ENCODE assay signal across 15 cellular contexts in genomic region chr1:184813528-184814089, GRCh38. TPM values are rescaled to one million over a fixed set of nuclear protein-coding genes. Genes with fewer than 3 reads are reported as not detected.
DNase-seq lines count a peak whose midpoint lies in the region; ATAC-seq and TF ChIP-seq lines count a peak whose summit lies in the region.
"Had no signal": no experiment of that assay in that cellular context is flagged by ENCODE, and none has a peak within 500 bp of the region (broad histone marks: within the 10 kb centered on the region; RNA-seq: fewer than 3 reads in every experiment).

No MANE protein-coding gene starts in this region.

- intact Hi-C loops in ascending aorta (cut with DNase I), result no loop called here

- peaks cover 2% of the 10 kb centered on the region for H3K36me3 Mint-ChIP-seq in neural progenitor cell

- DNase-seq in ELR (ENCODE audit: low read depth) (peak; percentile 37), NAMALWA (ENCODE audit: low spot score) (peak; percentile 6), ascending aorta (ENCODE audit: low spot score in 2 of 2) (no peak), neural progenitor cell (ENCODE audit: low spot score) (peak; percentile 26), NCI-H1436 treated with DMSO at 0.1 percent for 48 hours (lab: John Stamatoyannopoulos, UW) (no peak), NCI-H2171 (lab: John Stamatoyannopoulos, UW) (no peak)
- DNase-seq: CD8-positive, alpha-beta memory T cell; IMR-90; NCI-H2171 treated with DMSO at 0.1 percent for 48 hours; NCI-H774; SJCRH30 had no signal

- H3K4me3 Mint-ChIP-seq in neural progenitor cell, result no peak overlapping the region
- H3K4me3 Mint-ChIP-seq: CD8-positive, alpha-beta memory T cell had no signal

- H3K4me2 ChIP-seq in neural progenitor cell, result no peak overlapping the region
- H3K4me2 ChIP-seq: BLaER1 had no signal

- H3K27ac Mint-ChIP-seq in neural progenitor cell, result no peak overlapping the region

- no peak overlapping the region for H3K9ac ChIP-seq in neural progenitor cell
- H3K9ac ChIP-seq: BLaER1 had no signal

- no peaks in the 10 kb centered on the region for H4K20me1 ChIP-seq in neural progenitor cell (ENCODE audit: low read depth)
- H4K20me1 ChIP-seq: BLaER1 had no signal

- H3K4me1 ChIP-seq in ascending aorta (peaks cover 7 to 15% of the 10 kb centered on the region in 2 donors), neural progenitor cell (no peaks in the 10 kb centered on the region)
- H3K4me1 ChIP-seq: BLaER1, HAP-1, SJCRH30 had no signal

- TF ChIP-seq CTCF in ascending aorta (IDR thresholded peaks at IDR 0.05) (no peak), neural progenitor cell (IDR thresholded peaks at IDR 0.05) (no peak)

- H2AFZ ChIP-seq in neural progenitor cell (replicated peaks), result no peak overlapping the region

- peak overlapping the region; percentile 13 to 30 for H3K27ac ChIP-seq in ascending aorta
- H3K27ac ChIP-seq in neural progenitor cell, result no peak overlapping the region
- H3K27ac ChIP-seq: BLaER1, RWPE1, SJCRH30 had no signal

- H3K27me3 ChIP-seq in ascending aorta (no peaks in the 10 kb centered on the region), neural progenitor cell (no peaks in the 10 kb centered on the region)
- H3K27me3 ChIP-seq: BLaER1, SJCRH30 had no signal

- no peaks in the 10 kb centered on the region for H3K27me3 Mint-ChIP-seq in neural progenitor cell (ENCODE audit: insufficient read depth, low read depth)
- H3K27me3 Mint-ChIP-seq: CD8-positive, alpha-beta memory T cell had no signal

- H3K9me3 ChIP-seq in ascending aorta, result no peaks in the 10 kb centered on the region
- peaks cover 6% of the 10 kb centered on the region for H3K9me3 ChIP-seq in neural progenitor cell (ENCODE audit: low read depth)

- H3F3A ChIP-seq in neural progenitor cell (ENCODE audit: low read depth), result no peaks in the 10 kb centered on the region

- H3K4me3 ChIP-seq in ascending aorta (no peak overlapping the region), neural progenitor cell (no peak overlapping the region)
- H3K4me3 ChIP-seq: BLaER1, HAP-1, SJCRH30 had no signal

- H3K36me3 ChIP-seq in ascending aorta (peaks cover 17 to 23% of the 10 kb centered on the region in 2 donors), neural progenitor cell (no peaks in the 10 kb centered on the region)
- H3K36me3 ChIP-seq: BLaER1, HAP-1, SJCRH30 had no signal

- peaks cover 23% of the 10 kb centered on the region for H3K9me3 Mint-ChIP-seq in neural progenitor cell

- ATAC-seq in HG03108 (IDR thresholded peaks at IDR 0.05; ENCODE audit: unreplicated experiment), result no peak

- no peaks in the 10 kb centered on the region for H3K79me2 ChIP-seq in neural progenitor cell (ENCODE audit: low read depth)

- H3K4me1 Mint-ChIP-seq in neural progenitor cell, result no peaks in the 10 kb centered on the region
- H3K4me1 Mint-ChIP-seq: CD8-positive, alpha-beta memory T cell had no signal

RNA-seq across cellular contexts. Expression of gene EDEM3, which starts 59.0 kb away (rescaled TPM):
- total RNA-seq in ascending aorta, result 23.1 TPM
- total RNA-seq in neural progenitor cell (ENCODE audit: low replicate concordance), result 14.7 and 32.9 TPM in 2 replicates

Comparison
In these comparisons a context has a peak if more than half of its experiments do, and no peak if none do; other contexts are left out.
1. DNase-seq: peak in ELR (single experiment), NAMALWA (single experiment) and neural progenitor cell (single experiment); none in ascending aorta (0 of 2), NCI-H1436 treated with DMSO at 0.1 percent for 48 hours (single experiment) and NCI-H2171 (single experiment).